Comparison of ENCODE assay signal across 5 cellular contexts in the genomic region with DNA sequence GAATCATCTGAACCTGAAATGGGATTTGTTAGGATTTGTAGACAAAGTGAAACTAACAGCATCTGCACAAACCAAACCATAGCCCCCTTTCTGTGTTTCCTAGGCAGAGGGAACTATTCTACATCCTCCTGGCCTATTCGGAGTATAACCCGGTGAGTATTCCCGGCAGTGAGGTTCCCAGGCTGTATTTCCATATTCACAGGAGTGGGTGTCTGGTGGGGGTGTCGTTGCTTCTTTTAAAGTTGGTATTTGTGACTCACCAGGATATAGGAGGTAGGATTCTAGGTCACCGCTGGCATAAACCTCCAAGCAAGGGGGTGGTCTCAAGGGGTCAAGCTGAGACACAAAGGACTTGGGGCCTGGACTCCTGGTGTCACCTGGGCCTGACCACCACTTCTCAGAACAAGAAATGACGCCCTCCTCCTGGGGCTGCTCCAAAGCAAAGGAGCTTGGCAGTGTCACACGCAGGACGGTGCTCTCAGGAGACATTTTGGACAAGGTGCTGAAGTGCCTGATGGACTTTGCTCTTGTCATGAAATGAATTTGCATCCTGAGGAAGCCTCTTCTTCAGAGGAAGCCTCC. TPM values are rescaled to one million over a fixed set of nuclear protein-coding genes. Genes with fewer than 3 reads are reported as not detected.
"Had no signal": no experiment of that assay in that cellular context is flagged by ENCODE, and none has a peak within 500 bp of the region (broad histone marks: within the 10 kb centered on the region; RNA-seq: fewer than 3 reads in every experiment).

No MANE protein-coding gene starts in this region.

RNA-seq across cellular contexts. Expression of a gene that starts 19.4 kb away (rescaled TPM):
- total RNA-seq: HT1080, Right ventricle myocardium superior, SJSA1 had no signal
- polyA plus RNA-seq: HepG2 had no signal

RNA-seq across cellular contexts. Expression of a gene that starts 57.0 kb away (rescaled TPM):
- total RNA-seq: HepG2, HT1080 had no signal
- polyA plus RNA-seq: HepG2, K562 had no signal
